In genomic region chr2:175036582-175037018, GRCh38 we compare ENCODE assay signal across 8 cellular contexts. TPM values are rescaled to one million over a fixed set of nuclear protein-coding genes. Genes with fewer than 3 reads are reported as not detected.
DNase-seq lines count a peak whose midpoint lies in the region; ATAC-seq and TF ChIP-seq lines count a peak whose summit lies in the region.

No MANE protein-coding gene starts in this region.

- no peak for TF ChIP-seq POLR2A in ovary (IDR thresholded peaks at IDR 0.05)

- H3K4me3 Mint-ChIP-seq in activated naive CD8-positive, alpha-beta T cell treated with anti-CD3 and anti-CD28 coated beads, Interleukin-2, amount 50 U/mL, for 24 hours, result peak overlapping the region; percentile 47
- H3K4me3 Mint-ChIP-seq in Calu3 (ENCODE audit: low read depth, unreplicated experiment), result no peak overlapping the region

- intact Hi-C loops in left colon (cut with DNase I, micrococcal nuclease) (no loop called here), Calu3 (cut with micrococcal nuclease; ENCODE audit: unreplicated experiment) (loop anchor here (1.0 kb wide), 1 partner anchor 246 kb away; no protein-coding TSS in a partner anchor), ovary (cut with DNase I) (no loop called here)

- WGBS in ovary, 3 donors, result 53 to 61% (median 60%) methylated on average over 5 of the region's 5 CpGs

- H3K27ac Mint-ChIP-seq in activated naive CD8-positive, alpha-beta T cell treated with anti-CD3 and anti-CD28 coated beads, Interleukin-2, amount 50 U/mL, for 24 hours, result peak overlapping the region; percentile 71
- no peak overlapping the region for H3K27ac Mint-ChIP-seq in Calu3 (ENCODE audit: unreplicated experiment)

- H3K36me3 ChIP-seq in ovary, result no peaks in the 10 kb centered on the region

- DNase-seq in Ammon's horn (ENCODE audit: low spot score), result peak; percentile 7
- peak; percentile 46 for DNase-seq in GM13977 (ENCODE audit: low spot score)
- peak; percentile 5 for DNase-seq in NCI-H1105 (lab: John Stamatoyannopoulos, UW)
- no peak for DNase-seq in activated naive CD8-positive, alpha-beta T cell treated with anti-CD3 and anti-CD28 coated beads, Interleukin-2, amount 50 U/mL, for 24 hours
- DNase-seq in left colon, result no peak
- DNase-seq in Calu3, result no peak
- DNase-seq in ovary, result no peak

- no peaks in the 10 kb centered on the region for H3K36me3 Mint-ChIP-seq in activated naive CD8-positive, alpha-beta T cell treated with anti-CD3 and anti-CD28 coated beads, Interleukin-2, amount 50 U/mL, for 24 hours (ENCODE audit: low read depth)
- no peaks in the 10 kb centered on the region for H3K36me3 Mint-ChIP-seq in Calu3 (ENCODE audit: insufficient read depth, unreplicated experiment)

- no peaks in the 10 kb centered on the region for H3K9me3 Mint-ChIP-seq in activated naive CD8-positive, alpha-beta T cell treated with anti-CD3 and anti-CD28 coated beads, Interleukin-2, amount 50 U/mL, for 24 hours
- no peaks in the 10 kb centered on the region for H3K9me3 Mint-ChIP-seq in Calu3 (ENCODE audit: low read depth, unreplicated experiment)

- H3K27me3 ChIP-seq in ovary, result no peaks in the 10 kb centered on the region

- H3K27ac ChIP-seq in ovary, result no peak overlapping the region

- TF ChIP-seq CTCF in GM13977 (IDR thresholded peaks at IDR 0.05; ENCODE audit: extremely low read depth, insufficient read depth, missing control alignments), result peak; percentile 49
- TF ChIP-seq CTCF in Calu3 (IDR thresholded peaks at IDR 0.05; ENCODE audit: unreplicated experiment), result no peak
- peak in 1 of 3 donors; percentile 33 for TF ChIP-seq CTCF in ovary (IDR thresholded peaks at IDR 0.05)

- ATAC-seq in activated naive CD8-positive, alpha-beta T cell treated with anti-CD3 and anti-CD28 coated beads, Interleukin-2, amount 50 U/mL, for 24 hours, result no peak
- ATAC-seq in left colon, result peak; percentile 62
- ATAC-seq in HG03378 (IDR thresholded peaks at IDR 0.05; ENCODE audit: unreplicated experiment), result no peak

- no peak for TF ChIP-seq EP300 in ovary (IDR thresholded peaks at IDR 0.05)

- H3K4me1 Mint-ChIP-seq in activated naive CD8-positive, alpha-beta T cell treated with anti-CD3 and anti-CD28 coated beads, Interleukin-2, amount 50 U/mL, for 24 hours, result peaks cover 5% of the 10 kb centered on the region
- H3K4me1 Mint-ChIP-seq in Calu3 (ENCODE audit: low read depth, unreplicated experiment), result no peaks in the 10 kb centered on the region

- no peak overlapping the region for H3K4me3 ChIP-seq in ovary

- no peaks in the 10 kb centered on the region for H3K27me3 Mint-ChIP-seq in activated naive CD8-positive, alpha-beta T cell treated with anti-CD3 and anti-CD28 coated beads, Interleukin-2, amount 50 U/mL, for 24 hours
- no peaks in the 10 kb centered on the region for H3K27me3 Mint-ChIP-seq in Calu3 (ENCODE audit: unreplicated experiment)

- CTCF ChIA-PET in Calu3 (lab: Charles Lee), result interaction anchor here (0.8 kb wide), 1 partner anchor 150 kb away, joined by 3 read pairs; no protein-coding TSS in a partner anchor

- BruUV-seq in Calu3 (replicated peaks; lab: Mats Ljungman, UMichigan), result no TSS peak

- in situ Hi-C loops in GM13977 (cut with MboI; ENCODE audit: low pct_unique_long_range_greater_than_20kb, low sequenced_read_pairs, unreplicated experiment), result no loop called here

- no peaks in the 10 kb centered on the region for H3K4me1 ChIP-seq in ovary (ENCODE audit: insufficient read depth)

- H3K9me3 ChIP-seq in ovary, result no peaks in the 10 kb centered on the region

RNA-seq across cellular contexts. Expression of gene CHN1, which starts 31.4 kb away (rescaled TPM):
- total RNA-seq in left colon (1 to 10 TPM; 1.6 to 2.3 TPM), Calu3 (2022) (1.3 and 2.4 TPM in 2 replicates), ovary (10 to 100 TPM in 2 of 7 donors, 1 to 10 TPM in 5; 6.7 to 15.3 (median 9.4) TPM)
- polyA plus RNA-seq in ovary, result 10 to 100 TPM in 1 of 2 donors, 1 to 10 TPM in 1; 6.5 to 18.0 TPM

Comparison
In these comparisons a context has a peak if more than half of its experiments do, and no peak if none do; other contexts are left out.
1. DNase-seq: peak in Ammon's horn (single experiment), GM13977 (single experiment) and NCI-H1105 (single experiment); none in activated naive CD8-positive, alpha-beta T cell treated with anti-CD3 and anti-CD28 coated beads, Interleukin-2, amount 50 U/mL, for 24 hours (single experiment), left colon (0 of 2), Calu3 (single experiment) and ovary (0 of 5).